ENCODE assay signal across 27 cellular contexts in the genomic region with DNA sequence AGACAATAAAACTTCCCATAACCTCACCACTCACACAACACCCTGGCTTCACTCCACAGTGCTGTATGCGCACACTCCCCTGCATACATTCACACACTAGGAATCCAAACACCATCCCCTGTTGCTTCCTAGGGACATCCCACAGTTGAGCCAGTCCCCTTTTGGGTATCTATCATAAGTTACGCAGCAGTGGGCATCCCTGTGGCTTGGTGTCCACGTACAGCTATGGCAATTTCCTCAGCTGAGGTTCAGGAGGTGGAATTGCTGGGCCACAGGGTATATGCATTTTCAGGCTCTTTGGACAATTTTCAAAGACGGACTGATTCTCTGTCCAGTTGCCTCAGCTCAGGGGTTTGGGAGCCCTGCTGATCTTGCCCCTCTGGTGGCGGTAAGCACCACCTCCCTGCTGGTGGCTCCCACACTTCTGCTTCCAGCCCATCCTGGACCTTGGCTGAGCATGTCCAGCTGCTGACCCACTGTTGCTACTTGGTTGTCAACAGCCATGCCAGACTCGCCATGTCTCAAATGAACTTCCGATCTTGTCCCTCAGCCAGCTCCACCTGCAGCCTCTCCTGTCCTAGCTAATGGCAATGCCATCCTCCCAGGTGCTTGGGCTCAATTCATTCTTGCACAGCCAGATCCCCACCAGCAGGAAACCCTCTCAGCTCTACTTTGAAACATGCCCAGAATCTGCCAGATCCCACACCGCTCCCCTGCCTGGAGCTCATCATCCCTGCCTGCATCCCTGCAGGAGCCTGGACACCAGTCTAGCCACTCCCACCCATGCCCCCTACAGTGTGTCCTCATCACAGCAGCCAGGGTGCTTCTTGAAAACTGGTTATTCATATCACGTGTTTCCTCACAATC. TPM values are rescaled to one million over a fixed set of nuclear protein-coding genes. Genes with fewer than 3 reads are reported as not detected.
DNase-seq lines count a peak whose midpoint lies in the region; ATAC-seq and TF ChIP-seq lines count a peak whose summit lies in the region.
"Had no signal": no experiment of that assay in that cellular context is flagged by ENCODE, and none has a peak within 500 bp of the region (broad histone marks: within the 10 kb centered on the region; RNA-seq: fewer than 3 reads in every experiment).

No MANE protein-coding gene starts in this region.

- no peaks in the 10 kb centered on the region for H4K20me1 ChIP-seq in neural progenitor cell (ENCODE audit: low read depth)

- H3K4me3 Mint-ChIP-seq in activated naive CD4-positive, alpha-beta T cell treated with anti-CD3 and anti-CD28 coated beads, Interleukin-2, amount 10 ng/mL, durations not matched to agents 7 days and 5 days: no peak overlapping the region
- H3K4me3 Mint-ChIP-seq in neural progenitor cell: no peak overlapping the region
- H3K4me3 Mint-ChIP-seq: activated T-cell treated with anti-CD3 and anti-CD28 coated beads, Interleukin-2, amount 50 U/mL, for 4 hours; CD4-positive, alpha-beta memory T cell had no signal

- CTCF ChIA-PET in activated naive CD4-positive, alpha-beta T cell treated with anti-CD3 and anti-CD28 coated beads, Interleukin-2, amount 10 ng/mL, durations not matched to agents 7 days and 5 days (lab: Charles Lee): no interaction called here

- H3K27ac Mint-ChIP-seq in activated naive CD4-positive, alpha-beta T cell treated with anti-CD3 and anti-CD28 coated beads, Interleukin-2, amount 10 ng/mL, durations not matched to agents 7 days and 5 days: no peak overlapping the region
- peak overlapping the region; percentile 38 for H3K27ac Mint-ChIP-seq in neural progenitor cell

- ATAC-seq in GM21529 (IDR thresholded peaks at IDR 0.05; ENCODE audit: unreplicated experiment) (no peak), HG03135 (IDR thresholded peaks at IDR 0.05; ENCODE audit: unreplicated experiment) (no peak), HG03457 (IDR thresholded peaks at IDR 0.05; ENCODE audit: unreplicated experiment) (no peak)
- ATAC-seq: A549, Right ventricle myocardium inferior had no signal

- H3K79me2 ChIP-seq in neural progenitor cell (ENCODE audit: low read depth): no peaks in the 10 kb centered on the region

- peaks cover 12% of the 10 kb centered on the region for H3K27me3 Mint-ChIP-seq in activated naive CD4-positive, alpha-beta T cell treated with anti-CD3 and anti-CD28 coated beads, Interleukin-2, amount 10 ng/mL, durations not matched to agents 7 days and 5 days
- H3K27me3 Mint-ChIP-seq in neural progenitor cell (ENCODE audit: insufficient read depth, low read depth): peaks cover 13% of the 10 kb centered on the region

- peak; percentile 10 for DNase-seq in activated naive CD4-positive, alpha-beta T cell treated with anti-CD3 and anti-CD28 coated beads, Interleukin-2, amount 10 ng/mL, durations not matched to agents 7 days and 5 days
- DNase-seq in activated naive CD4-positive, alpha-beta T cell treated with anti-CD3 and anti-CD28 coated beads, Interleukin-2, amount 50 U/mL, for 16 hours: no peak
- peak; percentile 38 for DNase-seq in cerebellum (ENCODE audit: low spot score)
- DNase-seq in neural progenitor cell (ENCODE audit: low spot score): no peak
- DNase-seq in stimulated activated CD4-positive, alpha-beta T cell treated with anti-CD3 and anti-CD28 coated beads, Interleukin-4, amount 100 ng/mL, for 24 hours: no peak
- DNase-seq: activated naive CD4-positive, alpha-beta T cell treated with Interleukin-2 at 50 U/mL for 16 hours; activated T-cell treated with anti-CD3 and anti-CD28 coated beads, Interleukin-2, amount 50 U/mL, for 4 hours; CD4-positive, alpha-beta memory T cell; colonic mucosa; DMS 273 treated with DMSO at 0.1 percent for 48 hours; EL; foreskin fibroblast; MM.1S; NCI-H1417; NCI-H2081; NCI-H345; stimulated activated CD4-positive, alpha-beta T cell treated with anti-CD3 and anti-CD28 coated beads, Interleukin-15, amount 100 ng/mL, for 24 hours; stimulated activated naive CD4-positive, alpha-beta T cell treated with Interleukin-2 at 50 U/mL for 16 hours; uterus had no signal

- no peak overlapping the region for H3K9ac ChIP-seq in neural progenitor cell
- H3K9ac ChIP-seq: KMS-11 had no signal

- H3K36me3 ChIP-seq in neural progenitor cell: no peaks in the 10 kb centered on the region
- H3K36me3 ChIP-seq: colonic mucosa, prostate gland, uterus had no signal

- H2AFZ ChIP-seq in neural progenitor cell (replicated peaks): no peak overlapping the region

- H3K4me2 ChIP-seq in neural progenitor cell: no peak overlapping the region
- H3K4me2 ChIP-seq: A549, KMS-11 had no signal

- H3K4me1 Mint-ChIP-seq in activated naive CD4-positive, alpha-beta T cell treated with anti-CD3 and anti-CD28 coated beads, Interleukin-2, amount 10 ng/mL, durations not matched to agents 7 days and 5 days: no peaks in the 10 kb centered on the region
- peaks cover 33% of the 10 kb centered on the region for H3K4me1 Mint-ChIP-seq in neural progenitor cell

- no peak overlapping the region for H3K27ac ChIP-seq in neural progenitor cell
- H3K27ac ChIP-seq: A549, colonic mucosa, KMS-11, prostate gland, uterus had no signal

- no peaks in the 10 kb centered on the region for H3K27me3 ChIP-seq in neural progenitor cell
- H3K27me3 ChIP-seq: colonic mucosa, uterus had no signal

- H3K4me3 ChIP-seq in neural progenitor cell: no peak overlapping the region
- H3K4me3 ChIP-seq: A549, colonic mucosa, prostate gland, uterus had no signal

- TF ChIP-seq CTCF in neural progenitor cell (IDR thresholded peaks at IDR 0.05): no peak

- H3K4me1 ChIP-seq in neural progenitor cell: no peaks in the 10 kb centered on the region
- H3K4me1 ChIP-seq: colonic mucosa, prostate gland, uterus had no signal

- H3K9me3 ChIP-seq in neural progenitor cell (ENCODE audit: low read depth): no peaks in the 10 kb centered on the region
- H3K9me3 ChIP-seq: A549, colonic mucosa, prostate gland, uterus had no signal

- H3K36me3 Mint-ChIP-seq in activated naive CD4-positive, alpha-beta T cell treated with anti-CD3 and anti-CD28 coated beads, Interleukin-2, amount 10 ng/mL, durations not matched to agents 7 days and 5 days: no peaks in the 10 kb centered on the region
- no peaks in the 10 kb centered on the region for H3K36me3 Mint-ChIP-seq in neural progenitor cell
- H3K36me3 Mint-ChIP-seq: CD4-positive, alpha-beta memory T cell had no signal

- no peaks in the 10 kb centered on the region for H3K9me3 Mint-ChIP-seq in activated naive CD4-positive, alpha-beta T cell treated with anti-CD3 and anti-CD28 coated beads, Interleukin-2, amount 10 ng/mL, durations not matched to agents 7 days and 5 days
- no peaks in the 10 kb centered on the region for H3K9me3 Mint-ChIP-seq in neural progenitor cell
- H3K9me3 Mint-ChIP-seq: activated T-cell treated with anti-CD3 and anti-CD28 coated beads, Interleukin-2, amount 50 U/mL, for 4 hours; CD4-positive, alpha-beta memory T cell had no signal

- H3F3A ChIP-seq in neural progenitor cell (ENCODE audit: low read depth): no peaks in the 10 kb centered on the region

RNA-seq across cellular contexts. Expression of a gene that starts 36.6 kb away (rescaled TPM):
- total RNA-seq in cerebellum: 4.5 TPM
- total RNA-seq in neural progenitor cell (ENCODE audit: low replicate concordance): 5.9 and 10.3 TPM in 2 replicates
- total RNA-seq: lung microvascular endothelial cell had no signal

Comparison
In these comparisons a context has a peak if more than half of its experiments do, and no peak if none do; other contexts are left out.
1. DNase-seq: peak in activated naive CD4-positive, alpha-beta T cell treated with anti-CD3 and anti-CD28 coated beads, Interleukin-2, amount 10 ng/mL, durations not matched to agents 7 days and 5 days (single experiment) and cerebellum (single experiment); none in activated naive CD4-positive, alpha-beta T cell treated with anti-CD3 and anti-CD28 coated beads, Interleukin-2, amount 50 U/mL, for 16 hours (single experiment), neural progenitor cell (single experiment) and stimulated activated CD4-positive, alpha-beta T cell treated with anti-CD3 and anti-CD28 coated beads, Interleukin-4, amount 100 ng/mL, for 24 hours (single experiment).